Comparison of ENCODE assay signal across 22 cellular contexts in the genomic region with DNA sequence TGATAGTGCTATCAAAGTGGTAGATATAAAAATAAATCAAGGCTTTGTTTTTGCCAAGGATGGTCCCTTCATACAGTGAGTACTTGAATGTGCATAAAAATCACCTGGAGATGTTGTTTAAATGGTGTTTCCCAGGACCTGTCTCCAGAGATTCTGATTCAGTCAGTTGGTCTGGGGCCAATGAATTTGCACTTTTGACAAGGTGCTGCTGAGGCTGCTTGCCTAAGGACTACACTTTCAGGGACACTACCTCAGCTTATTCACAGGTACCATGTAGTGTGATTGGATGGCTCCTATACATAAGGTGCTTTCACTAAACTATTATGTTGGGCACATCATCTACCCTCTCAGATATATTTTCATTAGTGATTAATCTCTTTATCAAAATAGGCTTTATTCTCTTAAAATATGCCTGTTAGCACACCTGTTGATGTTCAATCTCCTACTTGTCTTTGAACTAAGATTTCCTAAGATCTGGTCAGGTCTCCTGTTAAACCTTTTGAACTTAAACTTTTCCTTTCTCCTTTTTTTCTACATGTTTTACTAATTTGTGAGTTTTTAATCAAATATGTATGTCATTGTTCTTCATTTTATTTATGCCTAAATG. TPM values are rescaled to one million over a fixed set of nuclear protein-coding genes. Genes with fewer than 3 reads are reported as not detected.
DNase-seq lines count a peak whose midpoint lies in the region; ATAC-seq, FAIRE-seq and TF ChIP-seq lines count a peak whose summit lies in the region.
"Had no signal": no experiment of that assay in that cellular context is flagged by ENCODE, and none has a peak within 500 bp of the region (broad histone marks: within the 10 kb centered on the region; RNA-seq: fewer than 3 reads in every experiment).

No MANE protein-coding gene starts in this region.

- no peaks in the 10 kb centered on the region for H3K27me3 Mint-ChIP-seq in activated T-helper 17 cell treated with anti-CD3 and anti-CD28 coated beads, Interleukin-2, amount 50 U/mL, for 72 hours
- H3K27me3 Mint-ChIP-seq: B cell; CD4-positive, CD25-positive, alpha-beta regulatory T cell had no signal

- ATAC-seq in left ventricle myocardium superior (peak; percentile 61), GM18870 (IDR thresholded peaks at IDR 0.05; ENCODE audit: unreplicated experiment) (no peak)
- ATAC-seq in activated T-helper 17 cell treated with anti-CD3 and anti-CD28 coated beads, Interleukin-2, amount 50 U/mL, for 72 hours (replicated peaks), result no peak

- no peaks in the 10 kb centered on the region for H3K9me3 ChIP-seq in small intestine (ENCODE audit: control insufficient read depth, low read depth)
- H3K9me3 ChIP-seq: Peyer's patch, SK-N-SH had no signal

- no peak for DNase-seq in left ventricle myocardium superior
- DNase-seq in cardiac septum (ENCODE audit: low spot score), result no peak
- peak; percentile 18 to 49 for DNase-seq in erythroblast (lab: John Stamatoyannopoulos, UW)
- peak; percentile 37 for DNase-seq in small intestine
- DNase-seq in activated CD4-positive, alpha-beta T cell treated with anti-CD3 and anti-CD28 coated beads, Interleukin-2, amount 50 U/mL, for 48 hours, result no peak
- DNase-seq: ACHN; Calu3; CD4-positive, CD25-positive, alpha-beta regulatory T cell; DMS79; GM23248; KBM-7; NCI-H1092; NCI-H146; NCI-H2081 treated with DMSO at 0.1 percent for 48 hours; NCI-H2227 treated with DMSO at 0.1 percent for 48 hours; NCI-H524; Peyer's patch; SHP77; SK-N-SH had no signal

- H3K4me1 ChIP-seq in small intestine (ENCODE audit: control insufficient read depth in 2 of 2, insufficient read depth in 1 of 2, low read depth in 1 of 2, low read length in 1 of 2), result peaks cover 5 to 7% of the 10 kb centered on the region in 2 donors

- H3K36me3 ChIP-seq in small intestine (ENCODE audit: control insufficient read depth in 2 of 2, insufficient read depth in 2 of 2, low read length in 2 of 2), result peaks cover 0 to 4% of the 10 kb centered on the region in 2 donors

- no peaks in the 10 kb centered on the region for H3K27me3 ChIP-seq in small intestine (ENCODE audit: control insufficient read depth in 2 of 2, insufficient read depth in 2 of 2, low read length in 2 of 2)
- H3K27me3 ChIP-seq: Peyer's patch had no signal

- H3K27ac Mint-ChIP-seq in activated T-helper 17 cell treated with anti-CD3 and anti-CD28 coated beads, Interleukin-2, amount 50 U/mL, for 72 hours, result peak overlapping the region; percentile 17
- H3K27ac Mint-ChIP-seq: B cell had no signal

- no peak overlapping the region for H3K4me3 Mint-ChIP-seq in activated T-helper 17 cell treated with anti-CD3 and anti-CD28 coated beads, Interleukin-2, amount 50 U/mL, for 72 hours
- H3K4me3 Mint-ChIP-seq: B cell; CD4-positive, CD25-positive, alpha-beta regulatory T cell had no signal

- H3K4me3 ChIP-seq in small intestine (ENCODE audit: low read depth in 1 of 2, low read length in 2 of 2), result no peak overlapping the region
- H3K4me3 ChIP-seq: GM23248, Peyer's patch had no signal

- no peaks in the 10 kb centered on the region for H3K9me3 Mint-ChIP-seq in activated T-helper 17 cell treated with anti-CD3 and anti-CD28 coated beads, Interleukin-2, amount 50 U/mL, for 72 hours

- peaks cover 12% of the 10 kb centered on the region for H3K4me1 Mint-ChIP-seq in activated T-helper 17 cell treated with anti-CD3 and anti-CD28 coated beads, Interleukin-2, amount 50 U/mL, for 72 hours

- FAIRE-seq in small intestine (lab: Jason Lieb, UNC), result no peak

- H3K27ac ChIP-seq in small intestine (ENCODE audit: low read depth in 1 of 2, low read length in 1 of 2), result no peak overlapping the region
- H3K27ac ChIP-seq: GM23248, Peyer's patch had no signal

- no peak for TF ChIP-seq POLR2A in erythroblast (IDR thresholded peaks at IDR 0.05; ENCODE audit: low read length)

- intact Hi-C loops in left ventricle myocardium superior (cut with micrococcal nuclease) (no loop called here), cardiac septum (cut with DNase I) (no loop called here)

- peaks cover 64% of the 10 kb centered on the region for H3K36me3 Mint-ChIP-seq in activated T-helper 17 cell treated with anti-CD3 and anti-CD28 coated beads, Interleukin-2, amount 50 U/mL, for 72 hours (ENCODE audit: low read depth)

RNA-seq across cellular contexts. Expression of a gene that starts 24.3 kb away (rescaled TPM):
- total RNA-seq in left ventricle myocardium superior, result 371 TPM
- total RNA-seq in cardiac septum, result 313 TPM
- total RNA-seq in activated T-helper 17 cell treated with anti-CD3 and anti-CD28 coated beads, Interleukin-2, amount 50 U/mL, for 72 hours, result 100 to 1,000 TPM; 108 to 181 TPM
- polyA plus RNA-seq in small intestine, result 10 to 100 TPM; 84.6 to 95.9 (median 86.6) TPM

Comparison
In these comparisons a context has a peak if more than half of its experiments do, and no peak if none do; other contexts are left out.
1. DNase-seq: peak in erythroblast (2 of 2) and small intestine (single experiment); none in left ventricle myocardium superior (single experiment), cardiac septum (single experiment) and activated CD4-positive, alpha-beta T cell treated with anti-CD3 and anti-CD28 coated beads, Interleukin-2, amount 50 U/mL, for 48 hours (0 of 2).